8 cellular contexts compared by ENCODE assay signal in genomic region chr6:117976030-117976651, GRCh38.
A peak's percentile ranks its signal among the peaks of the same experiment; 100 is the strongest.
DNase-seq lines count a peak whose midpoint lies in the region; ATAC-seq, FAIRE-seq and TF ChIP-seq lines count a peak whose summit lies in the region.

No MANE protein-coding gene starts in this region.

- no peaks in the 10 kb centered on the region for H3K4me1 ChIP-seq in mammary epithelial cell (ENCODE audit: insufficient read depth, low read length)
- H3K4me1 ChIP-seq in HepG2 (ENCODE audit: insufficient read depth, low read length) = no peaks in the 10 kb centered on the region

- in situ Hi-C loops in mammary epithelial cell (cut with MboI; ENCODE audit: low sequenced_read_pairs in 2 of 2) (loop anchor here in 1 of 2 donors (25.0 kb wide), 1 partner anchor 286 kb away; no protein-coding TSS in a partner anchor), HepG2 (cut with HindIII; ENCODE audit: extremely low pct_ligation_motif_present, low pct_unique_long_range_greater_than_20kb) (loop anchor here (25.0 kb wide), 1 partner anchor 611 kb away; no protein-coding TSS in a partner anchor)

- TF ChIP-seq EP300 in HepG2 (IDR thresholded peaks at IDR 0.05; ENCODE audit: low read depth in 2 of 2, low read length in 2 of 2) (no peak), HepG2 (CRISPR knock-in tag; IDR thresholded peaks at IDR 0.05; ENCODE audit: borderline replicate concordance) (no peak)

- peak; percentile 63 for FAIRE-seq in HepG2 (lab: Jason Lieb, UNC)

- TF ChIP-seq CTCF in mammary epithelial cell (conservative IDR thresholded peaks at IDR 0.05 in 1 of 2, IDR thresholded peaks at IDR 0.05 in 1 of 2; ENCODE audit: extremely low read depth in 1 of 2, insufficient read depth in 1 of 2, low read depth in 1 of 2, low read length in 2 of 2) (peak; percentile 63 to 81), HepG2 (CRISPR knock-in tag; IDR thresholded peaks at IDR 0.05) (peak; percentile 78)

- H3K79me2 ChIP-seq in mammary epithelial cell (ENCODE audit: insufficient read depth, low read length) = no peaks in the 10 kb centered on the region
- no peaks in the 10 kb centered on the region for H3K79me2 ChIP-seq in HepG2 (ENCODE audit: insufficient read depth, low read length)

- WGBS in mammary epithelial cell (ENCODE audit: low coverage, missing lambda C conversion rate) = 37% methylated on average over 2 of the region's 2 CpGs
- 1% methylated on average over 2 of the region's 2 CpGs for WGBS in HepG2 (ENCODE audit: low lambda C conversion rate)

- H3K9ac ChIP-seq in mammary epithelial cell (ENCODE audit: insufficient read depth, low read length) (no peak overlapping the region), HepG2 (ENCODE audit: insufficient read depth, low read depth, low read length) (no peak overlapping the region)

- DNase-seq in stimulated activated CD4-positive, alpha-beta T cell treated with anti-CD3 and anti-CD28 coated beads, Interleukin-4, amount 100 ng/mL, for 24 hours = peak; percentile 18
- no peak for DNase-seq in stimulated activated CD4-positive, alpha-beta T cell treated with anti-CD3 and anti-CD28 coated beads, Interleukin-12 subunit alpha, Interleukin-12 subunit beta, amount 100 ng/mL, for 4 hours
- DNase-seq in HT-29 (ENCODE audit: low spot score) = peak; percentile 65
- DNase-seq in NCI-H748 (lab: John Stamatoyannopoulos, UW; ENCODE audit: unreplicated experiment) = peak; percentile 66
- DNase-seq in mammary epithelial cell = peak; percentile 30
- peak; percentile 61 for DNase-seq in HepG2 (ENCODE audit: low spot score)
- DNase-seq in effector CD4-positive, alpha-beta T cell = no peak
- no peak for DNase-seq in effector CD8-positive, alpha-beta T cell (lab: John Stamatoyannopoulos, UW)

- TF ChIP-seq POLR2A in HepG2 (IDR thresholded peaks at IDR 0.05; ENCODE audit: insufficient read depth in 1 of 2, low read depth in 2 of 2, low read length in 2 of 2) = no peak

- no peak overlapping the region for H2AFZ ChIP-seq in mammary epithelial cell (ENCODE audit: low read depth, low read length)
- no peak overlapping the region for H2AFZ ChIP-seq in HepG2 (ENCODE audit: low read length)

- POLR2A ChIA-PET in HepG2 (lab: Yijun Ruan, JAX) = no interaction called here

- TF ChIP-seq RAD21 in HepG2 (CRISPR knock-in tag; IDR thresholded peaks at IDR 0.05) = peak; percentile 38; the same call in 1 of the 2 replicates

- H3K27me3 ChIP-seq in mammary epithelial cell (ENCODE audit: insufficient read depth, low read length) = no peaks in the 10 kb centered on the region
- no peaks in the 10 kb centered on the region for H3K27me3 ChIP-seq in HepG2 (ENCODE audit: control insufficient read depth in 1 of 2, insufficient read depth in 2 of 2, low read length in 2 of 2)

- no peaks in the 10 kb centered on the region for H3K9me3 ChIP-seq in mammary epithelial cell (replicated peaks; ENCODE audit: insufficient read depth, low read length)
- H3K9me3 ChIP-seq in HepG2 (ENCODE audit: low read length) = peaks cover 11% of the 10 kb centered on the region

- CTCF ChIA-PET in mammary epithelial cell (lab: Charles Lee; ENCODE audit: low non-redundant PET) (interaction anchor here (0.6 kb wide), 1 partner anchor 104 kb away, joined by 3 read pairs; no protein-coding TSS in a partner anchor), HepG2 (lab: Yijun Ruan, JAX; ENCODE audit: low intra/inter-chr PET ratio, low total read pairs) (interaction anchor here (0.8 to 3.4 kb wide), 4 partner anchors 533 to 643 kb away, joined by 5 to 25 read pairs (median 7); no protein-coding TSS in a partner anchor)

- H3K27ac ChIP-seq in mammary epithelial cell (ENCODE audit: insufficient read depth, low read depth, low read length) (no peak overlapping the region), HepG2 (ENCODE audit: extremely low read length, insufficient read depth, low read length) (no peak overlapping the region)

- no TSS peak for BruUV-seq in mammary epithelial cell (replicated peaks; lab: Mats Ljungman, UMichigan)
- no TSS peak for BruUV-seq in HepG2 (replicated peaks; lab: Mats Ljungman, UMichigan)

- no peaks in the 10 kb centered on the region for H4K20me1 ChIP-seq in mammary epithelial cell (ENCODE audit: insufficient read depth, low read length)
- no peaks in the 10 kb centered on the region for H4K20me1 ChIP-seq in HepG2 (ENCODE audit: insufficient read depth, low read length)

- H3K36me3 ChIP-seq in mammary epithelial cell (ENCODE audit: insufficient read depth, low read length) (no peaks in the 10 kb centered on the region), HepG2 (replicated peaks in 1 of 2; ENCODE audit: control insufficient read depth in 1 of 2, insufficient read depth in 2 of 2, low read length in 2 of 2) (no peaks in the 10 kb centered on the region)

- H3K4me2 ChIP-seq in mammary epithelial cell (ENCODE audit: insufficient read depth, low read depth, low read length) = no peak overlapping the region
- H3K4me2 ChIP-seq in HepG2 (ENCODE audit: low read depth, low read length) = no peak overlapping the region

- peak; percentile 71; the same call in 2 of the 3 replicates for ATAC-seq in HepG2

- intact Hi-C loops in mammary epithelial cell (cut with micrococcal nuclease) (loop anchor here (1.0 kb wide), 2 partner anchors 288 to 575 kb away; no protein-coding TSS in a partner anchor), HepG2 (cut with micrococcal nuclease; ENCODE audit: unreplicated experiment) (loop anchor here (1.0 kb wide), 3 partner anchors 288 to 604 kb away; no protein-coding TSS in a partner anchor)

- dilution Hi-C loops in mammary epithelial cell (cut with HindIII; ENCODE audit: low sequenced_read_pairs) = no loop called here

- H3K4me3 ChIP-seq in mammary epithelial cell (replicated peaks in 1 of 3; ENCODE audit: insufficient read depth in 1 of 3, low read depth in 2 of 3, low read length in 3 of 3) = no peak overlapping the region
- H3K4me3 ChIP-seq in HepG2 (replicated peaks in 1 of 3; ENCODE audit: insufficient read depth in 1 of 3, low read depth in 2 of 3, low read length in 3 of 3) = no peak overlapping the region

TF ChIP-seq in HepG2, 621 proteins besides CTCF, POLR2A, EP300 and RAD21:
- no peak for TF ChIP-seq SRSF4 (IDR thresholded peaks at IDR 0.05; ENCODE audit: low read depth, low read length, poor library complexity, severe bottlenecking)
- TF ChIP-seq SMC3 (IDR thresholded peaks at IDR 0.05; ENCODE audit: low read length) = peak; percentile 81
- no peak for TF ChIP-seq ETV6 (CRISPR knock-in tag; conservative IDR thresholded peaks at IDR 0.05)
- no peak for TF ChIP-seq KAT8 (CRISPR knock-in tag; IDR thresholded peaks at IDR 0.05)
- TF ChIP-seq CREB1 (IDR thresholded peaks at IDR 0.05) = no peak
- 0 out of 2 replicates have a peak, but pooled peaks have one; percentile 11 for TF ChIP-seq CREB1 (CRISPR knock-in tag; IDR thresholded peaks at IDR 0.05)
- TF ChIP-seq ZNF44 (CRISPR knock-in tag; IDR thresholded peaks at IDR 0.05) = no peak
- no peak for TF ChIP-seq CEBPG (CRISPR knock-in tag; IDR thresholded peaks at IDR 0.05)
- TF ChIP-seq MNT (IDR thresholded peaks at IDR 0.05) = no peak
- TF ChIP-seq PAX8 (CRISPR knock-in tag; IDR thresholded peaks at IDR 0.05; ENCODE audit: borderline replicate concordance) = no peak
- TF ChIP-seq SP140L (CRISPR knock-in tag; IDR thresholded peaks at IDR 0.05; ENCODE audit: borderline replicate concordance) = 0 out of 2 replicates have a peak, but pooled peaks have one; percentile 52
- TF ChIP-seq STAG1 (CRISPR knock-in tag; IDR thresholded peaks at IDR 0.05) = peak; percentile 55
- TF ChIP-seq JARID2 (CRISPR knock-in tag; IDR thresholded peaks at IDR 0.05; ENCODE audit: insufficient replicate concordance) = no peak

Comparison
In these comparisons a context has a peak if more than half of its experiments do, and no peak if none do; other contexts are left out.
1. DNase-seq: peak in stimulated activated CD4-positive, alpha-beta T cell treated with anti-CD3 and anti-CD28 coated beads, Interleukin-4, amount 100 ng/mL, for 24 hours (single experiment), HT-29 (single experiment), NCI-H748 (single experiment), mammary epithelial cell (single experiment) and HepG2 (single experiment); none in stimulated activated CD4-positive, alpha-beta T cell treated with anti-CD3 and anti-CD28 coated beads, Interleukin-12 subunit alpha, Interleukin-12 subunit beta, amount 100 ng/mL, for 4 hours (single experiment), effector CD4-positive, alpha-beta T cell (single experiment) and effector CD8-positive, alpha-beta T cell (single experiment).